8 cellular contexts compared by ENCODE assay signal in the genomic region with DNA sequence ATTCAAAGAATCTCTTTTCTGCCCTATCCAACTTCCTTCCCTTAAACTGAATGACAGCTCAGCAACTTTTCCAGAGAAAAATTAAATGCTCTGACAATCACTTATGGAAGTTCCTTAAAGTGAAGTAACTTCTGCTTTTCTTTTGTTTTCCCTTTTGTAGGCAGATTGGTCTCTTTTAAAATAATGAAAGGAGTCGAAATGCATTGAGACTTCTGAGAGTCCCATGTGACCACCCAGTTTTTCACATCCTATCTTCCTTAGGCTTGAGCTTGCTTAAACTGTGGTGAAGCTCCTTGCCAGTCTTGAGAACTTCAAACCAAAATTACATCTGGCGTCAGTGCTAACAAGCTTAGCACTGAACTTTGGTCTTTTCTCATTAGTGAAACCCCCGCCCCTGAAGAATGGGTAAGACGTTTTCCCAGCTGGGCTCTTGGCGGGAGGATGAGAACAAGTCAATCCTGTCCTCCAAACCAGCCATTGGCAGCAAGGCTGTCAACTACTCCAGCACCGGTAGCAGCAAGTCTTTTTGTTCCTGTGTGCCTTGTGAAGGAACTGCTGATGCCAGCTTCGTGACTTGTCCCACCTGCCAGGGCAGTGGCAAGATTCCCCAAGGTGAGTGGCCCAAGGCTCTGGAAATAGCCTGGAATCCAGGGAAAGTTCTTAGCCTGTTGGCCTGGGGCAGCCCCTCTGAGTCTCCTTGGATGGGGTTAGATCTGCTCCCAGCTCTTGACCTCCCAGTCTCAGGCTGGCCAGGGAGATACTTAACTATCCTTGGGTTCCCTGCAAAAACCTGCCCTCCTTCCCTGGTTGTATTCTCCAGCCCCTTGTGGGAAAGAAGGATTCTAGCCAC. TPM values are rescaled to one million over a fixed set of nuclear protein-coding genes. Genes with fewer than 3 reads are reported as not detected.
DNase-seq lines count a peak whose midpoint lies in the region; ATAC-seq and TF ChIP-seq lines count a peak whose summit lies in the region.

No MANE protein-coding gene starts in this region.

- peaks cover 11 to 72% (median 17%) of the 10 kb centered on the region in 3 donors for H3K36me3 Mint-ChIP-seq in CD8-positive, alpha-beta memory T cell
- no peaks in the 10 kb centered on the region for H3K36me3 Mint-ChIP-seq in neural crest cell (ENCODE audit: low read depth)

- H3K4me1 Mint-ChIP-seq in CD8-positive, alpha-beta memory T cell: peaks cover 35 to 56% (median 50%) of the 10 kb centered on the region in 3 donors
- peaks cover 31% of the 10 kb centered on the region for H3K4me1 Mint-ChIP-seq in neural crest cell

- H3K4me1 ChIP-seq in CD8-positive, alpha-beta memory T cell (ENCODE audit: insufficient read depth, low read length): peaks cover 30% of the 10 kb centered on the region
- H3K4me1 ChIP-seq in ectodermal cell (ENCODE audit: control insufficient read depth, insufficient read depth, low read length): peaks cover 6% of the 10 kb centered on the region

- no peak for ATAC-seq in HG03460 (IDR thresholded peaks at IDR 0.05; ENCODE audit: unreplicated experiment)

- H3K36me3 ChIP-seq in CD8-positive, alpha-beta memory T cell (ENCODE audit: insufficient read depth, low read length): peaks cover 7% of the 10 kb centered on the region
- peaks cover 9% of the 10 kb centered on the region for H3K36me3 ChIP-seq in ectodermal cell (ENCODE audit: control insufficient read depth, insufficient read depth, low read length)

- peak overlapping the region; percentile 83 to 100 (median 96) for H3K4me3 Mint-ChIP-seq in CD8-positive, alpha-beta memory T cell
- H3K4me3 Mint-ChIP-seq in neural crest cell: peak overlapping the region; percentile 91

- no peaks in the 10 kb centered on the region for H3K9me3 ChIP-seq in CD8-positive, alpha-beta memory T cell (ENCODE audit: low read length)
- H3K9me3 ChIP-seq in ectodermal cell (ENCODE audit: control insufficient read depth, low read length): no peaks in the 10 kb centered on the region

- TF ChIP-seq CTCF in neural crest cell (conservative IDR thresholded peaks at IDR 0.05): no peak

- CTCF ChIA-PET in CD8-positive, alpha-beta memory T cell (lab: Charles Lee): interaction anchor here (0.7 to 3.6 kb wide), 8 partner anchors 13 to 215 kb away, joined by 3 to 12 read pairs (median 4); a partner anchor contains a TSS

- WGBS in ectodermal cell, 2 experiments: 87 to 89% methylated on average over 7 of the region's 7 CpGs

- POLR2A ChIA-PET in CD8-positive, alpha-beta memory T cell (lab: Charles Lee): interaction anchor here (1.2 to 3.7 kb wide), 7 partner anchors 13 to 215 kb away, joined by 3 to 29 read pairs (median 8); a partner anchor contains a TSS

- no peak for DNase-seq in CD8-positive, alpha-beta memory T cell
- DNase-seq in NCI-H82 (lab: John Stamatoyannopoulos, UW) (peak; percentile 91), neural crest cell (ENCODE audit: low read depth, low spot score) (no peak), DMS 273 (lab: John Stamatoyannopoulos, UW; ENCODE audit: unreplicated experiment) (no peak), DMS153 treated with DMSO at 0.1 percent for 48 hours (lab: John Stamatoyannopoulos, UW; ENCODE audit: unreplicated experiment) (no peak), NCI-H226 (no peak)

- H3K4me3 ChIP-seq in CD8-positive, alpha-beta memory T cell (ENCODE audit: low read length): peak overlapping the region; percentile 79
- H3K4me3 ChIP-seq in ectodermal cell (ENCODE audit: insufficient read depth, low read depth, low read length): peak overlapping the region; percentile 67

- peak overlapping the region; percentile 59 to 98 (median 96) for H3K27ac Mint-ChIP-seq in CD8-positive, alpha-beta memory T cell
- H3K27ac Mint-ChIP-seq in neural crest cell (ENCODE audit: unreplicated experiment): no peak overlapping the region

- no peaks in the 10 kb centered on the region for H3K27me3 ChIP-seq in CD8-positive, alpha-beta memory T cell (ENCODE audit: insufficient read depth, low read length, poor library complexity, severe bottlenecking)
- H3K27me3 ChIP-seq in ectodermal cell (ENCODE audit: control insufficient read depth, insufficient read depth, low read length, poor library complexity, severe bottlenecking): no peaks in the 10 kb centered on the region

- peaks cover 0 to 1% (median 0%) of the 10 kb centered on the region in 5 donors for H3K9me3 Mint-ChIP-seq in CD8-positive, alpha-beta memory T cell
- H3K9me3 Mint-ChIP-seq in neural crest cell: no peaks in the 10 kb centered on the region

- no peaks in the 10 kb centered on the region for H3K27me3 Mint-ChIP-seq in CD8-positive, alpha-beta memory T cell
- H3K27me3 Mint-ChIP-seq in neural crest cell (ENCODE audit: low read depth): no peaks in the 10 kb centered on the region

- peak overlapping the region; percentile 71 for H3K27ac ChIP-seq in CD8-positive, alpha-beta memory T cell (ENCODE audit: low read depth, low read length)
- H3K27ac ChIP-seq in ectodermal cell (ENCODE audit: insufficient read depth, low read depth, low read length, poor library complexity, severe bottlenecking): no peak overlapping the region

RNA-seq across cellular contexts. Expression of a gene that starts 1.2 kb away (rescaled TPM):
- 10 to 100 TPM in 1 of 2 experiments, 1 to 10 TPM in 1; 8.8 to 10.2 TPM for total RNA-seq in CD8-positive, alpha-beta memory T cell
- 5.3 TPM for polyA plus RNA-seq in CD8-positive, alpha-beta memory T cell
- 3.5 TPM for polyA plus RNA-seq in ectodermal cell (2013, experiment 1 of 4)
- polyA plus RNA-seq in ectodermal cell (2013, experiment 2 of 4): 4.9 TPM
- polyA plus RNA-seq in ectodermal cell (2013, experiment 3 of 4): 2.2 TPM
- polyA plus RNA-seq in ectodermal cell (2013, experiment 4 of 4): 3.1 TPM
- total RNA-seq in neural crest cell: 4.6 and 5.8 TPM in 2 replicates

RNA-seq across cellular contexts. Expression of a gene that starts 15.6 kb away (rescaled TPM):
- total RNA-seq in CD8-positive, alpha-beta memory T cell: under 1 TPM in 1 of 2 experiments, not detected in 1; 0.33 TPM
- 0.90 TPM for polyA plus RNA-seq in CD8-positive, alpha-beta memory T cell
- polyA plus RNA-seq in ectodermal cell (2013, experiment 1 of 4): not detected
- not detected for polyA plus RNA-seq in ectodermal cell (2013, experiment 2 of 4)
- polyA plus RNA-seq in ectodermal cell (2013, experiment 3 of 4): not detected
- polyA plus RNA-seq in ectodermal cell (2013, experiment 4 of 4): not detected
- not detected in 2 replicates for total RNA-seq in neural crest cell

RNA-seq across cellular contexts. Expression of a gene that starts 20.9 kb away (rescaled TPM):
- 1,000 to 10,000 TPM; 2,936 to 3,357 TPM for total RNA-seq in CD8-positive, alpha-beta memory T cell
- not detected for polyA plus RNA-seq in CD8-positive, alpha-beta memory T cell
- not detected for polyA plus RNA-seq in ectodermal cell (2013, experiment 1 of 4)
- polyA plus RNA-seq in ectodermal cell (2013, experiment 2 of 4): not detected
- not detected for polyA plus RNA-seq in ectodermal cell (2013, experiment 3 of 4)
- not detected for polyA plus RNA-seq in ectodermal cell (2013, experiment 4 of 4)
- total RNA-seq in neural crest cell: 6,904 and 8,313 TPM in 2 replicates

RNA-seq across cellular contexts. Expression of a gene that starts 41.9 kb away (rescaled TPM):
- 10 to 100 TPM; 42.6 to 44.3 TPM for total RNA-seq in CD8-positive, alpha-beta memory T cell
- 81.4 TPM for polyA plus RNA-seq in CD8-positive, alpha-beta memory T cell
- polyA plus RNA-seq in ectodermal cell (2013, experiment 1 of 4): 65.5 TPM
- polyA plus RNA-seq in ectodermal cell (2013, experiment 2 of 4): 61.7 TPM
- polyA plus RNA-seq in ectodermal cell (2013, experiment 3 of 4): 56.2 TPM
- polyA plus RNA-seq in ectodermal cell (2013, experiment 4 of 4): 62.5 TPM
- total RNA-seq in neural crest cell: 33.2 and 33.7 TPM in 2 replicates
